1 cellular context compared by ENCODE assay signal in the genomic region with DNA sequence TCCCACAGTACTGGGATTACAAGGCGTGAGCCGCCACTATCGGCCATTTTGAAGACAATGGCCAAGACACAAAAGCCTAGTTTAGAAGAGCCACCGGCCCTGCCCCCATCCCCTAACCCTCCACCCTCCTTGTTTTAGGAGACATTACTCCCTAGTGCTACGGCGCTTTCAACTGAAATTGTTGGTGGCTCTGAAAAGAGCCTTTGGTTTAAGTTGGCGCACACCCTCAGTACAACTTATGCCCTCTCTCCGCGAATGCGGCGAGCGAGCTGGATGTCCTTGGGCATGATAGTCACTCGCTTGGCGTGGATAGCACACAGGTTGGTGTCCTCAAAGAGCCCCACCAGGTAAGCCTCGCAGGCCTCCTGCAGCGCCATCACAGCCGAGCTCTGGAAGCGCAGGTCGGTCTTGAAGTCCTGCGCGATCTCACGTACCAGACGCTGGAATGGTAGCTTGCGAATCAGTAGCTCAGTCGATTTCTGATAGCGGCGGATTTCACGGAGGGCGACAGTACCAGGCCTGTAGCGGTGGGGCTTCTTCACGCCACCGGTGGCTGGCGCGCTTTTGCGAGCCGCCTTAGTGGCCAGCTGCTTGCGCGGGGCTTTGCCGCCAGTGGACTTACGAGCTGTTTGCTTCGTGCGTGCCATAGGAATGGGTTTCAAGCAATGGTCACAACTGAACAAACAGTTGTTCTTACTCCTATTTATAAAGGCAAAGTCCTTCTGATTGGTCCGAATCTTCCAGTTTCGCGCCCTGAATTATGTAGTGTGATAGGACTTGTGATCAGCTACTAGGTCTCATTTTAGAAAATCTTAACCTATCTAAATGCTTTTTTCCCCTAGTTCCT.
TF ChIP-seq lines count a peak whose summit lies in the region.

No MANE protein-coding gene starts in this region.

TF ChIP-seq in K562, 482 proteins besides CTCF, POLR2A, EP300 and RAD21 (continued from another document and continues in another):
- peak; percentile 89 for TF ChIP-seq TFAP4 (CRISPR knock-in tag; IDR thresholded peaks at IDR 0.05; ENCODE audit: borderline replicate concordance)
- TF ChIP-seq TGIF2 (CRISPR knock-in tag; IDR thresholded peaks at IDR 0.05): no peak
- TF ChIP-seq PHB2 (IDR thresholded peaks at IDR 0.05; ENCODE audit: low read depth): peak; percentile 6; the same call in 1 of the 2 replicates
- no peak for TF ChIP-seq HSF4 (CRISPR knock-in tag; IDR thresholded peaks at IDR 0.05; ENCODE audit: borderline replicate concordance)
- TF ChIP-seq TEAD2 (tag; IDR thresholded peaks at IDR 0.05): no peak
- TF ChIP-seq POLR2G (IDR thresholded peaks at IDR 0.05; ENCODE audit: low read depth, low read length): peak; percentile 95
- no peak for TF ChIP-seq U2AF2 (optimal IDR thresholded peaks at IDR 0.05; ENCODE audit: low read depth, low read length)
- TF ChIP-seq SIN3A (IDR thresholded peaks at IDR 0.05; ENCODE audit: borderline replicate concordance in 2 of 2, control insufficient read depth in 1 of 2, low read depth in 2 of 2, low read length in 2 of 2): peak in 1 of 2 experiments; percentile 49; a peak in 1 of 4 replicates
- TF ChIP-seq RAD51 (IDR thresholded peaks at IDR 0.05; ENCODE audit: borderline replicate concordance, low read depth): no peak
- TF ChIP-seq CBX3 (IDR thresholded peaks at IDR 0.05; ENCODE audit: borderline replicate concordance in 1 of 2, low read length in 2 of 2): peak in 1 of 2 experiments; percentile 63; a peak in 1 of 3 replicates
- TF ChIP-seq NFIX (CRISPR knock-in tag; IDR thresholded peaks at IDR 0.05; ENCODE audit: low read depth): no peak
- TF ChIP-seq BCLAF1 (IDR thresholded peaks at IDR 0.05; ENCODE audit: borderline replicate concordance in 1 of 2, control insufficient read depth in 1 of 2, low read depth in 2 of 2, low read length in 1 of 2): 0 out of 4 replicates have a peak, but pooled peaks have one; percentile 18 to 53
- TF ChIP-seq ZFX (CRISPR knock-in tag; IDR thresholded peaks at IDR 0.05): peak; percentile 68
- TF ChIP-seq, protein P1, sequence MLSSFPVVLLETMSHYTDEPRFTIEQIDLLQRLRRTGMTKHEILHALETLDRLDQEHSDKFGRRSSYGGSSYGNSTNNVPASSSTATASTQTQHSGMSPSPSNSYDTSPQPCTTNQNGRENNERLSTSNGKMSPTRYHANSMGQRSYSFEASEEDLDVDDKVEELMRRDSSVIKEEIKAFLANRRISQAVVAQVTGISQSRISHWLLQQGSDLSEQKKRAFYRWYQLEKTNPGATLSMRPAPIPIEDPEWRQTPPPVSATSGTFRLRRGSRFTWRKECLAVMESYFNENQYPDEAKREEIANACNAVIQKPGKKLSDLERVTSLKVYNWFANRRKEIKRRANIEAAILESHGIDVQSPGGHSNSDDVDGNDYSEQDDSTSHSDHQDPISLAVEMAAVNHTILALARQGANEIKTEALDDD (IDR thresholded peaks at IDR 0.05): peak; percentile 47; the same call in 1 of the 2 replicates
- peak; percentile 68; the same call in 1 of the 2 replicates for TF ChIP-seq GATAD2A (IDR thresholded peaks at IDR 0.05)
- no peak for TF ChIP-seq MCM2 (IDR thresholded peaks at IDR 0.05; ENCODE audit: low read depth)
- TF ChIP-seq PKNOX1 (IDR thresholded peaks at IDR 0.05): no peak
- TF ChIP-seq YY1 (IDR thresholded peaks at IDR 0.05; ENCODE audit: borderline replicate concordance in 1 of 3, control insufficient read depth in 1 of 3, extremely low read depth in 1 of 3, insufficient read depth in 3 of 3, insufficient read length in 1 of 3, insufficient replicate concordance in 2 of 3, low read depth in 1 of 3, low read length in 2 of 3): peak; percentile 67 to 91 (median 73)
- peak; percentile 83 for TF ChIP-seq RBM22 (IDR thresholded peaks at IDR 0.05; ENCODE audit: low read depth, low read length, poor library complexity, severe bottlenecking)
- TF ChIP-seq, protein P2, sequence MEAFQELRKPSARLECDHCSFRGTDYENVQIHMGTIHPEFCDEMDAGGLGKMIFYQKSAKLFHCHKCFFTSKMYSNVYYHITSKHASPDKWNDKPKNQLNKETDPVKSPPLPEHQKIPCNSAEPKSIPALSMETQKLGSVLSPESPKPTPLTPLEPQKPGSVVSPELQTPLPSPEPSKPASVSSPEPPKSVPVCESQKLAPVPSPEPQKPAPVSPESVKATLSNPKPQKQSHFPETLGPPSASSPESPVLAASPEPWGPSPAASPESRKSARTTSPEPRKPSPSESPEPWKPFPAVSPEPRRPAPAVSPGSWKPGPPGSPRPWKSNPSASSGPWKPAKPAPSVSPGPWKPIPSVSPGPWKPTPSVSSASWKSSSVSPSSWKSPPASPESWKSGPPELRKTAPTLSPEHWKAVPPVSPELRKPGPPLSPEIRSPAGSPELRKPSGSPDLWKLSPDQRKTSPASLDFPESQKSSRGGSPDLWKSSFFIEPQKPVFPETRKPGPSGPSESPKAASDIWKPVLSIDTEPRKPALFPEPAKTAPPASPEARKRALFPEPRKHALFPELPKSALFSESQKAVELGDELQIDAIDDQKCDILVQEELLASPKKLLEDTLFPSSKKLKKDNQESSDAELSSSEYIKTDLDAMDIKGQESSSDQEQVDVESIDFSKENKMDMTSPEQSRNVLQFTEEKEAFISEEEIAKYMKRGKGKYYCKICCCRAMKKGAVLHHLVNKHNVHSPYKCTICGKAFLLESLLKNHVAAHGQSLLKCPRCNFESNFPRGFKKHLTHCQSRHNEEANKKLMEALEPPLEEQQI (IDR thresholded peaks at IDR 0.05): peak; percentile 18; the same call in 1 of the 2 replicates
- peak; percentile 67 for TF ChIP-seq CBX1 (IDR thresholded peaks at IDR 0.05; ENCODE audit: low read depth)
- TF ChIP-seq NCOA1 (IDR thresholded peaks at IDR 0.05; ENCODE audit: low read depth): peak; percentile 31; the same call in 1 of the 2 replicates
- TF ChIP-seq, protein P3, sequence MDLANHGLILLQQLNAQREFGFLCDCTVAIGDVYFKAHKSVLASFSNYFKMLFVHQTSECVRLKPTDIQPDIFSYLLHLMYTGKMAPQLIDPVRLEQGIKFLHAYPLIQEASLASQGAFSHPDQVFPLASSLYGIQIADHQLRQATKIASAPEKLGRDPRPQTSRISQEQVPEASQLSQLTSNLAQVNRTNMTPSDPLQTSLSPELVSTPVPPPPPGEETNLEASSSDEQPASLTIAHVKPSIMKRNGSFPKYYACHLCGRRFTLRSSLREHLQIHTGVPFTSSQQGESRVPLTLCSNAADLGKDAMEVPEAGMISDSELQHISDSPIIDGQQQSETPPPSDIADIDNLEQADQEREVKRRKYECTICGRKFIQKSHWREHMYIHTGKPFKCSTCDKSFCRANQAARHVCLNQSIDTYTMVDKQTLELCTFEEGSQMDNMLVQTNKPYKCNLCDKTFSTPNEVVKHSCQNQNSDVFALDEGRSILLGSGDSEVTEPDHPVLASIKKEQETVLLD (IDR thresholded peaks at IDR 0.05): peak; percentile 62
- TF ChIP-seq CHD2 (IDR thresholded peaks at IDR 0.05; ENCODE audit: low read depth, low read length): peak; percentile 29; the same call in 1 of the 2 replicates
- TF ChIP-seq COPS2 (conservative IDR thresholded peaks at IDR 0.05): no peak
- peak; percentile 69 for TF ChIP-seq SP1 (CRISPR knock-in tag; IDR thresholded peaks at IDR 0.05)
- TF ChIP-seq TBP (optimal IDR thresholded peaks at IDR 0.05; ENCODE audit: low read depth, low read length): peak; percentile 97
- TF ChIP-seq PHF8 (IDR thresholded peaks at IDR 0.05; ENCODE audit: borderline replicate concordance, low read length): peak; percentile 55; the same call in 1 of the 2 replicates
- TF ChIP-seq ZNF197 (CRISPR knock-in tag; IDR thresholded peaks at IDR 0.05; ENCODE audit: low read depth): peak; percentile 62; the same call in 1 of the 2 replicates
- no peak for TF ChIP-seq BDP1 (IDR thresholded peaks at IDR 0.05; ENCODE audit: insufficient read depth, insufficient read length)
- no peak for TF ChIP-seq FOXA1 (IDR thresholded peaks at IDR 0.05; ENCODE audit: borderline replicate concordance)
- TF ChIP-seq, protein P4, sequence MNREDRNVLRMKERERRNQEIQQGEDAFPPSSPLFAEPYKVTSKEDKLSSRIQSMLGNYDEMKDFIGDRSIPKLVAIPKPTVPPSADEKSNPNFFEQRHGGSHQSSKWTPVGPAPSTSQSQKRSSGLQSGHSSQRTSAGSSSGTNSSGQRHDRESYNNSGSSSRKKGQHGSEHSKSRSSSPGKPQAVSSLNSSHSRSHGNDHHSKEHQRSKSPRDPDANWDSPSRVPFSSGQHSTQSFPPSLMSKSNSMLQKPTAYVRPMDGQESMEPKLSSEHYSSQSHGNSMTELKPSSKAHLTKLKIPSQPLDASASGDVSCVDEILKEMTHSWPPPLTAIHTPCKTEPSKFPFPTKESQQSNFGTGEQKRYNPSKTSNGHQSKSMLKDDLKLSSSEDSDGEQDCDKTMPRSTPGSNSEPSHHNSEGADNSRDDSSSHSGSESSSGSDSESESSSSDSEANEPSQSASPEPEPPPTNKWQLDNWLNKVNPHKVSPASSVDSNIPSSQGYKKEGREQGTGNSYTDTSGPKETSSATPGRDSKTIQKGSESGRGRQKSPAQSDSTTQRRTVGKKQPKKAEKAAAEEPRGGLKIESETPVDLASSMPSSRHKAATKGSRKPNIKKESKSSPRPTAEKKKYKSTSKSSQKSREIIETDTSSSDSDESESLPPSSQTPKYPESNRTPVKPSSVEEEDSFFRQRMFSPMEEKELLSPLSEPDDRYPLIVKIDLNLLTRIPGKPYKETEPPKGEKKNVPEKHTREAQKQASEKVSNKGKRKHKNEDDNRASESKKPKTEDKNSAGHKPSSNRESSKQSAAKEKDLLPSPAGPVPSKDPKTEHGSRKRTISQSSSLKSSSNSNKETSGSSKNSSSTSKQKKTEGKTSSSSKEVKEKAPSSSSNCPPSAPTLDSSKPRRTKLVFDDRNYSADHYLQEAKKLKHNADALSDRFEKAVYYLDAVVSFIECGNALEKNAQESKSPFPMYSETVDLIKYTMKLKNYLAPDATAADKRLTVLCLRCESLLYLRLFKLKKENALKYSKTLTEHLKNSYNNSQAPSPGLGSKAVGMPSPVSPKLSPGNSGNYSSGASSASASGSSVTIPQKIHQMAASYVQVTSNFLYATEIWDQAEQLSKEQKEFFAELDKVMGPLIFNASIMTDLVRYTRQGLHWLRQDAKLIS (CRISPR knock-in tag; IDR thresholded peaks at IDR 0.05): peak; percentile 89; the same call in 1 of the 2 replicates
- peak; percentile 80 for TF ChIP-seq SAFB (IDR thresholded peaks at IDR 0.05; ENCODE audit: borderline replicate concordance, low read depth, low read length)
- 0 out of 2 replicates have a peak, but pooled peaks have one; percentile 83 for TF ChIP-seq BRD4 (IDR thresholded peaks at IDR 0.05)
- TF ChIP-seq, protein P5, sequence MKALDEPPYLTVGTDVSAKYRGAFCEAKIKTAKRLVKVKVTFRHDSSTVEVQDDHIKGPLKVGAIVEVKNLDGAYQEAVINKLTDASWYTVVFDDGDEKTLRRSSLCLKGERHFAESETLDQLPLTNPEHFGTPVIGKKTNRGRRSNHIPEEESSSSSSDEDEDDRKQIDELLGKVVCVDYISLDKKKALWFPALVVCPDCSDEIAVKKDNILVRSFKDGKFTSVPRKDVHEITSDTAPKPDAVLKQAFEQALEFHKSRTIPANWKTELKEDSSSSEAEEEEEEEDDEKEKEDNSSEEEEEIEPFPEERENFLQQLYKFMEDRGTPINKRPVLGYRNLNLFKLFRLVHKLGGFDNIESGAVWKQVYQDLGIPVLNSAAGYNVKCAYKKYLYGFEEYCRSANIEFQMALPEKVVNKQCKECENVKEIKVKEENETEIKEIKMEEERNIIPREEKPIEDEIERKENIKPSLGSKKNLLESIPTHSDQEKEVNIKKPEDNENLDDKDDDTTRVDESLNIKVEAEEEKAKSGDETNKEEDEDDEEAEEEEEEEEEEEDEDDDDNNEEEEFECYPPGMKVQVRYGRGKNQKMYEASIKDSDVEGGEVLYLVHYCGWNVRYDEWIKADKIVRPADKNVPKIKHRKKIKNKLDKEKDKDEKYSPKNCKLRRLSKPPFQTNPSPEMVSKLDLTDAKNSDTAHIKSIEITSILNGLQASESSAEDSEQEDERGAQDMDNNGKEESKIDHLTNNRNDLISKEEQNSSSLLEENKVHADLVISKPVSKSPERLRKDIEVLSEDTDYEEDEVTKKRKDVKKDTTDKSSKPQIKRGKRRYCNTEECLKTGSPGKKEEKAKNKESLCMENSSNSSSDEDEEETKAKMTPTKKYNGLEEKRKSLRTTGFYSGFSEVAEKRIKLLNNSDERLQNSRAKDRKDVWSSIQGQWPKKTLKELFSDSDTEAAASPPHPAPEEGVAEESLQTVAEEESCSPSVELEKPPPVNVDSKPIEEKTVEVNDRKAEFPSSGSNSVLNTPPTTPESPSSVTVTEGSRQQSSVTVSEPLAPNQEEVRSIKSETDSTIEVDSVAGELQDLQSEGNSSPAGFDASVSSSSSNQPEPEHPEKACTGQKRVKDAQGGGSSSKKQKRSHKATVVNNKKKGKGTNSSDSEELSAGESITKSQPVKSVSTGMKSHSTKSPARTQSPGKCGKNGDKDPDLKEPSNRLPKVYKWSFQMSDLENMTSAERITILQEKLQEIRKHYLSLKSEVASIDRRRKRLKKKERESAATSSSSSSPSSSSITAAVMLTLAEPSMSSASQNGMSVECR (CRISPR knock-in tag; IDR thresholded peaks at IDR 0.05): peak; percentile 50; the same call in 1 of the 2 replicates
